ENCODE assay signal across 8 cellular contexts in the genomic region with DNA sequence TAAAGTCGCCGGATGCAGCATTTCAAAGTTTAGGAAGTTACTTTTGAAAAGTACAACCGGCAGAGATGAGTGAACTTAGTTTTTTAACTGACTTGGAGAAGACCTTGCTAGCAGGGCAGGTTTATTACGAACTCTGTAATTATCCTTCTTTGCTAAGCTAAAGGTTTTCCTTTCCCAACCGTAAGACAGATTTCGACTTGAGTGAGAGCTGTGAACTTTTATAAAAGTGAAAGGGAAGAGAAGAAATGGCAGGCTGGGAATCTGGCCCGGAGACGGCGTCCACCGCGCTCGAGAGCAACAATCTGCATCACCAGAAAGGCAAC. TPM values are rescaled to one million over a fixed set of nuclear protein-coding genes. Genes with fewer than 3 reads are reported as not detected.
A peak's percentile ranks its signal among the peaks of the same experiment; 100 is the strongest.
DNase-seq lines count a peak whose midpoint lies in the region; ATAC-seq and TF ChIP-seq lines count a peak whose summit lies in the region.

No MANE protein-coding gene starts in this region.

- H3K18ac ChIP-seq in trophoblast cell (ENCODE audit: low read length) = peak overlapping the region; percentile 100

- peak overlapping the region; percentile 100 for H3K4ac ChIP-seq in trophoblast cell (ENCODE audit: low read depth, low read length)

- H2BK120ac ChIP-seq in trophoblast cell (ENCODE audit: insufficient read depth, low read length, poor library complexity) = peak overlapping the region; percentile 100

- H3K27me3 ChIP-seq in MM.1S (replicated peaks; ENCODE audit: insufficient read depth, low read length) (no peaks in the 10 kb centered on the region), trophoblast cell (ENCODE audit: insufficient read depth, low read length) (no peaks in the 10 kb centered on the region)

- peak overlapping the region; percentile 100 for H2BK5ac ChIP-seq in trophoblast cell (ENCODE audit: low read depth, low read length, poor library complexity)

- H3K27ac ChIP-seq in MM.1S (ENCODE audit: low read length) (peak overlapping the region; percentile 58; the same call in 1 of the 2 replicates), trophoblast cell (ENCODE audit: low read depth, low read length) (peak overlapping the region; percentile 95)

- H3K36me3 ChIP-seq in MM.1S (replicated peaks; ENCODE audit: insufficient read depth, low read length) (no peaks in the 10 kb centered on the region; the same call in 1 of the 2 replicates), trophoblast cell (ENCODE audit: control insufficient read depth in 1 of 2, insufficient read depth in 2 of 2, low read length in 2 of 2) (no peaks in the 10 kb centered on the region)

- H3K9me2 ChIP-seq in MM.1S (replicated peaks; ENCODE audit: insufficient read depth, low read length) = no peaks in the 10 kb centered on the region

- H4K12ac ChIP-seq in trophoblast cell (ENCODE audit: low read depth, low read length) = peak overlapping the region; percentile 100

- WGBS in trophoblast cell (ENCODE audit: extremely low coverage, insufficient coverage, insufficient read length) = no CpG with 5 or more reads among the region's 12 CpGs

- peak overlapping the region; percentile 100 for H3K14ac ChIP-seq in trophoblast cell (ENCODE audit: low read length)

- no peak overlapping the region for H3K23ac ChIP-seq in trophoblast cell (ENCODE audit: low read length)

- peaks cover 35% of the 10 kb centered on the region for H3K79me2 ChIP-seq in MM.1S (ENCODE audit: low read length)
- H3K79me2 ChIP-seq in trophoblast cell (ENCODE audit: control insufficient read depth, insufficient read depth, low read length, poor library complexity) = peaks cover 21% of the 10 kb centered on the region

- H3K4me1 ChIP-seq in MM.1S (ENCODE audit: low read length) (peaks cover 9% of the 10 kb centered on the region; the same call in 1 of the 2 replicates), trophoblast cell (ENCODE audit: control insufficient read depth in 1 of 2, insufficient read depth in 2 of 2, low read length in 2 of 2) (peaks cover 0 to 7% of the 10 kb centered on the region in 2 experiments)

- peak overlapping the region; percentile 94 for H2AFZ ChIP-seq in MM.1S (ENCODE audit: low read length)
- H2AFZ ChIP-seq in trophoblast cell (ENCODE audit: insufficient read depth, low read length, poor library complexity) = peak overlapping the region; percentile 99

- peak; percentile 35 for ATAC-seq in GM19395 (IDR thresholded peaks at IDR 0.05; ENCODE audit: unreplicated experiment)

- peak overlapping the region; percentile 100 for H4K8ac ChIP-seq in trophoblast cell (ENCODE audit: low read depth, low read length)

- TF ChIP-seq CTCF in MM.1S (IDR thresholded peaks at IDR 0.05; ENCODE audit: low read length) = no peak
- TF ChIP-seq CTCF in epithelial cell of esophagus (IDR thresholded peaks at IDR 0.05; ENCODE audit: insufficient read depth, low read depth, low read length, missing control alignments) = no peak

- no peaks in the 10 kb centered on the region for H3F3A ChIP-seq in MM.1S (ENCODE audit: insufficient read depth, low read length)

- peak overlapping the region; percentile 90 for H3K4me3 ChIP-seq in MM.1S (ENCODE audit: low read length)
- peak overlapping the region; percentile 67 for H3K4me3 ChIP-seq in epithelial cell of esophagus (ENCODE audit: low read length)
- peak overlapping the region; percentile 76 for H3K4me3 ChIP-seq in trophoblast cell (ENCODE audit: low read depth, low read length)

- H4K20me1 ChIP-seq in MM.1S (ENCODE audit: insufficient read depth, low read length) = no peaks in the 10 kb centered on the region

- peak overlapping the region; percentile 100 for H4K91ac ChIP-seq in trophoblast cell (ENCODE audit: low read depth, low read length)

- peak overlapping the region; percentile 79 for H3K9ac ChIP-seq in MM.1S (ENCODE audit: low read length)
- H3K9ac ChIP-seq in trophoblast cell (ENCODE audit: low read length) = peak overlapping the region; percentile 95

- no peaks in the 10 kb centered on the region for H3K9me3 ChIP-seq in MM.1S (replicated peaks; ENCODE audit: insufficient read depth, low read length)
- peaks cover 2% of the 10 kb centered on the region for H3K9me3 ChIP-seq in trophoblast cell (ENCODE audit: insufficient read depth, low read depth, low read length)

- peak overlapping the region; percentile 96 for H2BK12ac ChIP-seq in trophoblast cell (ENCODE audit: low read length)

- peak overlapping the region; percentile 74 for H3K4me2 ChIP-seq in MM.1S (ENCODE audit: low read depth, low read length)
- H3K4me2 ChIP-seq in trophoblast cell (ENCODE audit: low read length) = peak overlapping the region; percentile 93

- DNase-seq in MM.1S (peak; percentile 18), epithelial cell of esophagus (ENCODE audit: low read depth) (no peak), trophoblast cell (peak in 1 of 2 donors; percentile 55), DMS153 treated with DMSO at 0.1 percent for 48 hours (lab: John Stamatoyannopoulos, UW; ENCODE audit: unreplicated experiment) (no peak), NCI-H446 treated with DMSO at 0.1 percent for 48 hours (lab: John Stamatoyannopoulos, UW) (no peak), NCI-H446 (lab: John Stamatoyannopoulos, UW) (no peak)
- no peak for DNase-seq in activated CD4-positive, alpha-beta T cell treated with anti-CD3 and anti-CD28 coated beads, Interleukin-2, amount 50 U/mL, for 48 hours

- peaks cover 26% of the 10 kb centered on the region for H3K79me1 ChIP-seq in trophoblast cell (ENCODE audit: low read length)

- peak overlapping the region; percentile 99 for H2AK5ac ChIP-seq in trophoblast cell (ENCODE audit: low read length)

RNA-seq across cellular contexts. Expression of gene TEAD1, which starts 0.7 kb away (rescaled TPM):
- polyA plus RNA-seq in trophoblast cell (2013) = 102 and 105 TPM in 2 replicates
